11 cellular contexts compared by ENCODE assay signal in the genomic region with DNA sequence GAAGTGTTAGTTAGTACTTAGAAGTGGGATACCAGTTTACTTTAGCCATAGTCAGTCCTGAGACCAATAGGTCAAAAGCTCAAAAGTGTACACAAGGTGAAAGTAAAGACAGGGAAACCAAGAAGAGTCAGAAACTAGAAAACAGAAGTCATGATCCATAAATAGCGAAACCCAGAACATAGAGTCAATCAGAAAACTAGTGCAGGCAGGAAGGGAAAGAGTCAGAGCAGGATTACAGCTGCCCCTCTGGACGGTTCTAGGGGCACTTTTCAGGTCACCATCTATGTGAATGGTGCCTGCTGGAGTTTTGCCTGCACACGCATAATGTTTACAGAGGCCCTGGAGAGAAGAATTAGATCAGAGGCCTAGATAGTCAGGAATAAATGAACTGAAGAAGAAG. TPM values are rescaled to one million over a fixed set of nuclear protein-coding genes. Genes with fewer than 3 reads are reported as not detected.
DNase-seq lines count a peak whose midpoint lies in the region; ATAC-seq lines count a peak whose summit lies in the region.
"Had no signal": no experiment of that assay in that cellular context is flagged by ENCODE, and none has a peak within 500 bp of the region (broad histone marks: within the 10 kb centered on the region; RNA-seq: fewer than 3 reads in every experiment).

No MANE protein-coding gene starts in this region.

- peak overlapping the region; percentile 56 for H2AFZ ChIP-seq in neuronal stem cell (ENCODE audit: low read length)

- H3K18ac ChIP-seq in neuronal stem cell (ENCODE audit: low read length), result no peak overlapping the region

- no peaks in the 10 kb centered on the region for H3K79me1 ChIP-seq in neuronal stem cell (ENCODE audit: low read depth, low read length)

- no peak overlapping the region for H3K23ac ChIP-seq in neuronal stem cell (ENCODE audit: low read depth, low read length, poor library complexity)

- H2BK15ac ChIP-seq in neuronal stem cell (ENCODE audit: low read length), result no peak overlapping the region

- no peak overlapping the region for H3K4me2 ChIP-seq in neuronal stem cell (ENCODE audit: insufficient read depth, low read length, poor library complexity, severe bottlenecking)

- H4K8ac ChIP-seq in neuronal stem cell (ENCODE audit: low read depth, low read length), result no peak overlapping the region

- H2AK5ac ChIP-seq in neuronal stem cell (ENCODE audit: low read depth, low read length), result no peak overlapping the region

- no peak overlapping the region for H3K27ac ChIP-seq in neuronal stem cell (replicated peaks; ENCODE audit: low read length)
- H3K27ac ChIP-seq: vagina had no signal

- H3K9me3 ChIP-seq in neuronal stem cell (replicated peaks in 1 of 2; ENCODE audit: control insufficient read depth in 2 of 2, insufficient read depth in 1 of 2, low read depth in 1 of 2, low read length in 2 of 2), result no peaks in the 10 kb centered on the region
- H3K9me3 ChIP-seq: vagina had no signal

- H3K4me3 ChIP-seq in neuronal stem cell (ENCODE audit: low read length in 2 of 2), result no peak overlapping the region
- H3K4me3 ChIP-seq: vagina had no signal

- no peak overlapping the region for H3K14ac ChIP-seq in neuronal stem cell (ENCODE audit: low read length)

- H3K4ac ChIP-seq in neuronal stem cell (ENCODE audit: low read length), result no peak overlapping the region

- H4K91ac ChIP-seq in neuronal stem cell (ENCODE audit: low read depth, low read length, poor library complexity), result no peak overlapping the region

- DNase-seq in neuronal stem cell (ENCODE audit: low spot score) (no peak), NCI-H128 (lab: John Stamatoyannopoulos, UW; ENCODE audit: unreplicated experiment) (no peak), GM03348 (ENCODE audit: low spot score) (no peak), HuH-7.5 (ENCODE audit: low spot score) (no peak), Ammon's horn (ENCODE audit: low spot score) (no peak)
- DNase-seq: cerebellar nuclear complex had no signal

- H2BK120ac ChIP-seq in neuronal stem cell (ENCODE audit: low read depth, low read length), result no peak overlapping the region

- H3K9ac ChIP-seq in neuronal stem cell (ENCODE audit: low read depth, low read length, poor library complexity), result no peak overlapping the region

- no peak overlapping the region for H2BK12ac ChIP-seq in neuronal stem cell (ENCODE audit: low read length)

- peaks cover 4 to 22% of the 10 kb centered on the region in 2 donors for H3K4me1 ChIP-seq in neuronal stem cell (ENCODE audit: control insufficient read depth in 2 of 2, insufficient read depth in 1 of 2, low read depth in 1 of 2, low read length in 2 of 2)
- H3K4me1 ChIP-seq: vagina had no signal

- no peaks in the 10 kb centered on the region for H3K27me3 ChIP-seq in neuronal stem cell (ENCODE audit: control insufficient read depth in 3 of 3, insufficient read depth in 3 of 3, low read depth in 1 of 3, low read length in 3 of 3)
- H3K27me3 ChIP-seq: vagina had no signal

- H3K36me3 ChIP-seq in neuronal stem cell (replicated peaks in 1 of 2; ENCODE audit: control insufficient read depth in 2 of 2, insufficient read depth in 2 of 2, low read length in 2 of 2), result no peaks in the 10 kb centered on the region
- H3K36me3 ChIP-seq: vagina had no signal

- no CpG with 5 or more reads among the region's 3 CpGs for WGBS in neuronal stem cell (ENCODE audit: extremely low coverage in 2 of 2, insufficient read length in 2 of 2, insufficient replicate concordance in 1 of 2), 2 donors

- peak; percentile 89 for ATAC-seq in GM19025 (IDR thresholded peaks at IDR 0.05; ENCODE audit: low read depth, unreplicated experiment)
- ATAC-seq in HG02571 (IDR thresholded peaks at IDR 0.05; ENCODE audit: unreplicated experiment), result peak; percentile 94
- peak; percentile 96 for ATAC-seq in HG03442 (IDR thresholded peaks at IDR 0.05; ENCODE audit: unreplicated experiment)
- ATAC-seq: HCT116 had no signal

- no peak overlapping the region for H2BK5ac ChIP-seq in neuronal stem cell (ENCODE audit: low read length)

RNA-seq across cellular contexts. Expression of a gene that starts 22.4 kb away (rescaled TPM):
- 87.6 TPM for polyA plus RNA-seq in neuronal stem cell (2013, experiment 1 of 2)
- polyA plus RNA-seq in neuronal stem cell (2013, experiment 2 of 2), result 85.8 TPM
